ENCODE assay signal across 8 cellular contexts in the genomic region with DNA sequence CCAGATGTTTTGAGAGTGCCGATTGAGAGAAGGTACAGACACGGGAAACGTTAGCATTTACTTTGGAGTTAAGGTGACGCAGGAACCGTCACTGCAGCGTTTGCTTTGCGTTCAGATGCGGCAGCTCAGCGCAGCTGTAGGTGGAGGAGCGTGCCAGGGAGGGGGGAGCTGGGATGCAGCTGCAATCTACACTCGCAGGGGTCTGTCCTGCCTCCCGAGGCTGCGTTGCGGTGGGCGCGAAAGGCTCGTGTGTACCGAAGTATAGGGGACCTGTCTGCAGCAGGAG. TPM values are rescaled to one million over a fixed set of nuclear protein-coding genes. Genes with fewer than 3 reads are reported as not detected.
DNase-seq lines count a peak whose midpoint lies in the region; ATAC-seq, FAIRE-seq and TF ChIP-seq lines count a peak whose summit lies in the region.

No MANE protein-coding gene starts in this region.

- FAIRE-seq in bronchial epithelial cell (lab: Jason Lieb, UNC), result no peak

- H3K36me3 ChIP-seq in SJCRH30 (no peaks in the 10 kb centered on the region), bronchial epithelial cell (ENCODE audit: control insufficient read depth, insufficient read depth, low read length) (no peaks in the 10 kb centered on the region)

- H3K4me3 ChIP-seq in HL-60 (replicated peaks; ENCODE audit: insufficient read depth, low read length), result peak overlapping the region; percentile 67
- peak overlapping the region; percentile 85 for H3K4me3 ChIP-seq in SJCRH30
- H3K4me3 ChIP-seq in bronchial epithelial cell (ENCODE audit: low read depth, low read length), result peak overlapping the region; percentile 74

- peak overlapping the region; percentile 51 for H3K27ac ChIP-seq in HL-60 (replicated peaks)
- peak overlapping the region; percentile 22; the same call in 1 of the 2 replicates for H3K27ac ChIP-seq in SJCRH30

- DNase-seq in DMS79 treated with DMSO at 0.1 percent for 48 hours (lab: John Stamatoyannopoulos, UW) (peak; percentile 91), HL-60 (ENCODE audit: low read depth in 1 of 2, low spot score in 1 of 2) (no peak), SJCRH30 (no peak), bronchial epithelial cell (ENCODE audit: low read depth) (peak; percentile 53), left colon (peak; percentile 49 to 64), mesenteric fat pad (ENCODE audit: low spot score) (no peak)
- DNase-seq in stimulated activated CD8-positive, alpha-beta memory T cell treated with anti-CD3 and anti-CD28 coated beads, Interleukin-7, amount 100 ng/mL, for 24 hours (ENCODE audit: low read depth), result peak; percentile 17

- no peaks in the 10 kb centered on the region for H3K27me3 ChIP-seq in HL-60 (ENCODE audit: insufficient read depth, poor library complexity, severe bottlenecking)
- H3K27me3 ChIP-seq in SJCRH30, result no peaks in the 10 kb centered on the region
- no peaks in the 10 kb centered on the region for H3K27me3 ChIP-seq in bronchial epithelial cell (ENCODE audit: control insufficient read depth, insufficient read depth, low read length)

- H3K4me1 ChIP-seq in SJCRH30, result peaks cover 5% of the 10 kb centered on the region; the same call in 1 of the 2 replicates

- H3K9me3 ChIP-seq in SJCRH30 (replicated peaks), result no peaks in the 10 kb centered on the region

- TF ChIP-seq CTCF in HL-60 (IDR thresholded peaks at IDR 0.05; ENCODE audit: insufficient read depth, low read length) (no peak), bronchial epithelial cell (IDR thresholded peaks at IDR 0.05; ENCODE audit: insufficient read depth, low read length, severe bottlenecking) (no peak)

- ATAC-seq in GM21381 (IDR thresholded peaks at IDR 0.05; ENCODE audit: unreplicated experiment) (peak; percentile 32), left colon (peak; percentile 22)

- intact Hi-C loops in left colon (cut with DNase I, micrococcal nuclease), result no loop called here

RNA-seq across cellular contexts. Expression of a gene that starts 0.4 kb away (rescaled TPM):
- 61.4 and 67.4 TPM in 2 replicates for total RNA-seq in SJCRH30 (2014; rRNA removed; shearing (Covaris generic))
- total RNA-seq in bronchial epithelial cell (37.9 and 47.4 TPM in 2 replicates), left colon (10 to 100 TPM; 32.6 to 37.5 TPM), mesenteric fat pad (66.3 TPM)

RNA-seq across cellular contexts. Expression of a gene that starts 12.6 kb away (rescaled TPM):
- total RNA-seq in SJCRH30 (2014; rRNA removed; shearing (Covaris generic)), result 15.4 and 16.1 TPM in 2 replicates
- total RNA-seq in bronchial epithelial cell, result 9.2 and 10.8 TPM in 2 replicates
- 10 to 100 TPM; 20.4 to 22.1 TPM for total RNA-seq in left colon
- 24.3 TPM for total RNA-seq in mesenteric fat pad

RNA-seq across cellular contexts. Expression of a gene that starts 41.8 kb away (rescaled TPM):
- total RNA-seq in SJCRH30 (2014; rRNA removed; shearing (Covaris generic)), result 79.8 and 144 TPM in 2 replicates
- total RNA-seq in bronchial epithelial cell (25.5 and 33.8 TPM in 2 replicates), left colon (10 to 100 TPM; 27.3 to 43.6 TPM), mesenteric fat pad (48.0 TPM)

Comparison
In these comparisons a context has a peak if more than half of its experiments do, and no peak if none do; other contexts are left out.
1. DNase-seq: peak in DMS79 treated with DMSO at 0.1 percent for 48 hours (single experiment), bronchial epithelial cell (single experiment), left colon (2 of 2) and stimulated activated CD8-positive, alpha-beta memory T cell treated with anti-CD3 and anti-CD28 coated beads, Interleukin-7, amount 100 ng/mL, for 24 hours (single experiment); none in HL-60 (0 of 2), SJCRH30 (0 of 2) and mesenteric fat pad (single experiment).
2. Peak in every context shown above with its lines, with median percentiles within 50 percentile points of each other: H3K4me3 ChIP-seq.